Comparison of ENCODE assay signal across 27 cellular contexts in the genomic region with DNA sequence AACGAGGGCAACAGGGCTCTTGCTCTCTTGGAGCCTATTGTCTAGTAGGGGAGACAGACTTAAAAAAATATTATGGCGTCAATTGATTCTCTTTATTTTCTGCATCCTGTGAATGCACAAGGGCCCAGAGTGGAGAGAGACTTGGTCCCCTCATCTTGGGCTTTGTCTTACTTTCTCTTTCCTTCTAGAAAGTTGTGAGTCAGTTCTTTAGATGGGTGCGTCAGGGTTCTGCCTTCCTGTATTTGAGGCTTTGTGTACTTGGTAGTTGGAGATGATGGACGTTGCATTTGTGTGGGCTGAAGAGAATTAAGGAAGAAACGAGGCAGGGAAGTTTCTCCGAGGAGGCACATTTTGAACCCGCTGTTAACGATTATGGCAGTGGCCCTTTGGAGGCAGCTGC. TPM values are rescaled to one million over a fixed set of nuclear protein-coding genes. Genes with fewer than 3 reads are reported as not detected.
"Had no signal": no experiment of that assay in that cellular context is flagged by ENCODE, and none has a peak within 500 bp of the region (broad histone marks: within the 10 kb centered on the region; RNA-seq: fewer than 3 reads in every experiment).

No MANE protein-coding gene starts in this region.

- H3K9me3 Mint-ChIP-seq: immature natural killer cell; naive thymus-derived CD8-positive, alpha-beta T cell; nephron; neural progenitor cell; stimulated activated memory B cell treated with anti-CD40 and anti-IgM and Interleukin-4, amounts not matched to agents 10 μg/mL and 1 μg/mL and 100 μg/mL, for 72 hours; stimulated activated naive CD8-positive, alpha-beta T cell treated with anti-CD3 and anti-CD28 coated beads, Interleukin-15, amount 100 ng/mL, for 72 hours had no signal

- ATAC-seq: left colon; left lung; lower lobe of right lung; naive thymus-derived CD8-positive, alpha-beta T cell; right lobe of liver; stimulated activated memory B cell treated with anti-CD40 and anti-IgM and Interleukin-4, amounts not matched to agents 10 μg/mL and 1 μg/mL and 100 μg/mL, for 72 hours; stimulated activated naive CD8-positive, alpha-beta T cell treated with anti-CD3 and anti-CD28 coated beads, Interleukin-15, amount 100 ng/mL, for 72 hours had no signal

- H3K4me1 Mint-ChIP-seq: naive thymus-derived CD8-positive, alpha-beta T cell had no signal

- H3K36me3 Mint-ChIP-seq: immature natural killer cell; naive thymus-derived CD8-positive, alpha-beta T cell; neural progenitor cell; stimulated activated memory B cell treated with anti-CD40 and anti-IgM and Interleukin-4, amounts not matched to agents 10 μg/mL and 1 μg/mL and 100 μg/mL, for 72 hours; type B pancreatic cell had no signal

- H3K27ac Mint-ChIP-seq: immature natural killer cell; naive thymus-derived CD8-positive, alpha-beta T cell; nephron; neural progenitor cell; progenitor cell of endocrine pancreas; stimulated activated memory B cell treated with anti-CD40 and anti-IgM and Interleukin-4, amounts not matched to agents 10 μg/mL and 1 μg/mL and 100 μg/mL, for 72 hours; stimulated activated naive CD8-positive, alpha-beta T cell treated with anti-CD3 and anti-CD28 coated beads, Interleukin-15, amount 100 ng/mL, for 72 hours; type B pancreatic cell had no signal

- H3K4me3 ChIP-seq: left lung, lower lobe of right lung, neural progenitor cell, right atrium auricular region, right lobe of liver, smooth muscle cell, tibial nerve, uterus had no signal

- DNase-seq: immature natural killer cell; kidney; left colon; left lung; lower lobe of right lung; mammary epithelial cell; mesenchymal stem cell; naive thymus-derived CD8-positive, alpha-beta T cell; occipital lobe; right lobe of liver; stimulated activated CD4-positive, alpha-beta T cell treated with anti-CD3 and anti-CD28 coated beads, Interleukin-1b, Interleukin-23, amount 100 ng/mL, for 48 hours; stimulated activated CD4-positive, alpha-beta T cell treated with anti-CD3 and anti-CD28 coated beads, Interleukin-2, amount 100 ng/mL, for 48 hours; stimulated activated CD4-positive, alpha-beta T cell treated with anti-CD3 and anti-CD28 coated beads, Interleukin-4, amount 100 ng/mL, for 4 hours; stimulated activated CD8-positive, alpha-beta memory T cell treated with anti-CD3 and anti-CD28 coated beads, Interleukin-4, amount 100 ng/mL, for 48 hours; stimulated activated naive CD4-positive, alpha-beta T cell treated with Interleukin-2 at 50 U/mL for 16 hours; stimulated activated naive CD8-positive, alpha-beta T cell treated with anti-CD3 and anti-CD28 coated beads, Interleukin-15, amount 100 ng/mL, for 72 hours; substantia nigra; uterus had no signal

- H3K4me3 Mint-ChIP-seq: immature natural killer cell; naive thymus-derived CD8-positive, alpha-beta T cell; nephron; neural progenitor cell; stimulated activated memory B cell treated with anti-CD40 and anti-IgM and Interleukin-4, amounts not matched to agents 10 μg/mL and 1 μg/mL and 100 μg/mL, for 72 hours; stimulated activated naive CD8-positive, alpha-beta T cell treated with anti-CD3 and anti-CD28 coated beads, Interleukin-15, amount 100 ng/mL, for 72 hours; type B pancreatic cell had no signal

RNA-seq across cellular contexts. Expression of a gene that starts 52.9 kb away (rescaled TPM):
- total RNA-seq: naive thymus-derived CD8-positive, alpha-beta T cell; pulmonary artery endothelial cell had no signal
